In genomic region chr10:51800725-51801455, GRCh38 we compare ENCODE assay signal across 18 cellular contexts.
DNase-seq lines count a peak whose midpoint lies in the region; ATAC-seq, FAIRE-seq and TF ChIP-seq lines count a peak whose summit lies in the region.
"Had no signal": no experiment of that assay in that cellular context is flagged by ENCODE, and none has a peak within 500 bp of the region (broad histone marks: within the 10 kb centered on the region; RNA-seq: fewer than 3 reads in every experiment).

No MANE protein-coding gene starts in this region.

- no peak overlapping the region for H2AFZ ChIP-seq in HepG2 (ENCODE audit: low read length)
- H2AFZ ChIP-seq: GM23338 had no signal

- no peak for FAIRE-seq in HepG2 (lab: Jason Lieb, UNC)
- FAIRE-seq: G401.6, GM12892 had no signal

- WGBS in HepG2 (ENCODE audit: low lambda C conversion rate): 1% methylated on average over 4 of the region's 4 CpGs

- H3K9ac ChIP-seq in HepG2 (ENCODE audit: insufficient read depth, low read depth, low read length): no peak overlapping the region

- H3K4me3 ChIP-seq in ascending aorta: no peak overlapping the region
- H3K4me3 ChIP-seq in foreskin fibroblast (ENCODE audit: low read depth in 1 of 2, low read length in 2 of 2): no peak overlapping the region
- no peak overlapping the region for H3K4me3 ChIP-seq in HepG2 (replicated peaks in 1 of 3; ENCODE audit: insufficient read depth in 1 of 3, low read depth in 2 of 3, low read length in 3 of 3)
- H3K4me3 ChIP-seq: GM23338 had no signal

- no TSS peak for BruUV-seq in HepG2 (replicated peaks; lab: Mats Ljungman, UMichigan)

- POLR2A ChIA-PET in HepG2 (lab: Yijun Ruan, JAX): no interaction called here

- H3K9me3 ChIP-seq in ascending aorta: peaks cover 0 to 8% of the 10 kb centered on the region in 2 donors
- no peaks in the 10 kb centered on the region for H3K9me3 ChIP-seq in HepG2 (ENCODE audit: low read length)

- no peaks in the 10 kb centered on the region for H4K20me1 ChIP-seq in HepG2 (ENCODE audit: insufficient read depth, low read length)

- peak overlapping the region; percentile 52 to 54 for H3K27ac ChIP-seq in ascending aorta
- no peak overlapping the region for H3K27ac ChIP-seq in HepG2 (ENCODE audit: extremely low read length, insufficient read depth, low read length)

- no peaks in the 10 kb centered on the region for H3K79me2 ChIP-seq in HepG2 (ENCODE audit: insufficient read depth, low read length)

- TF ChIP-seq POLR2A in HepG2 (IDR thresholded peaks at IDR 0.05; ENCODE audit: insufficient read depth in 1 of 2, low read depth in 2 of 2, low read length in 2 of 2): no peak

- intact Hi-C loops in ascending aorta (cut with DNase I): no loop called here
- intact Hi-C loops in HepG2 (cut with micrococcal nuclease; ENCODE audit: unreplicated experiment): no loop called here

- H3K27me3 ChIP-seq in ascending aorta: no peaks in the 10 kb centered on the region
- H3K27me3 ChIP-seq in HepG2 (ENCODE audit: control insufficient read depth in 1 of 2, insufficient read depth in 2 of 2, low read length in 2 of 2): no peaks in the 10 kb centered on the region; a peak in 1 of 5 replicates

- H3K4me1 ChIP-seq in ascending aorta (peaks cover 0 to 12% of the 10 kb centered on the region in 2 donors), HepG2 (ENCODE audit: insufficient read depth, low read length) (no peaks in the 10 kb centered on the region)

- H3K36me3 ChIP-seq in ascending aorta (no peaks in the 10 kb centered on the region), HepG2 (replicated peaks in 1 of 2; ENCODE audit: control insufficient read depth in 1 of 2, insufficient read depth in 2 of 2, low read length in 2 of 2) (no peaks in the 10 kb centered on the region)

- no peak for TF ChIP-seq EP300 in HepG2 (IDR thresholded peaks at IDR 0.05; ENCODE audit: low read depth in 2 of 2, low read length in 2 of 2)
- TF ChIP-seq EP300 in HepG2 (CRISPR knock-in tag; IDR thresholded peaks at IDR 0.05; ENCODE audit: borderline replicate concordance): no peak

- no peak overlapping the region for H3K4me2 ChIP-seq in HepG2 (ENCODE audit: low read depth, low read length)
- H3K4me2 ChIP-seq: GM23338 had no signal

- CTCF ChIA-PET in HepG2 (lab: Yijun Ruan, JAX; ENCODE audit: low intra/inter-chr PET ratio, low total read pairs): no interaction called here

- no peak for TF ChIP-seq RAD21 in HepG2 (CRISPR knock-in tag; IDR thresholded peaks at IDR 0.05)

- TF ChIP-seq CTCF in ascending aorta (IDR thresholded peaks at IDR 0.05) (no peak), foreskin fibroblast (IDR thresholded peaks at IDR 0.05; ENCODE audit: low read depth, low read length) (no peak), HepG2 (CRISPR knock-in tag; IDR thresholded peaks at IDR 0.05) (no peak)

- ATAC-seq in GM18502 (IDR thresholded peaks at IDR 0.05; ENCODE audit: poor library complexity, unreplicated experiment): no peak
- ATAC-seq in HepG2: no peak
- ATAC-seq in GM19035 (IDR thresholded peaks at IDR 0.05; ENCODE audit: unreplicated experiment): no peak
- ATAC-seq: GM23338 had no signal

- DNase-seq in GM04504 (ENCODE audit: low read depth) (peak; percentile 44), ascending aorta (ENCODE audit: low spot score in 2 of 2) (peak in 1 of 2 donors; percentile 69), foreskin fibroblast (peak; percentile 25 to 75), superior temporal gyrus (ENCODE audit: extremely low spot score) (peak; percentile 51), HepG2 (ENCODE audit: low spot score) (no peak), NCI-H2171 treated with DMSO at 0.1 percent for 48 hours (lab: John Stamatoyannopoulos, UW) (no peak)
- DNase-seq: ACHN; C1 segment of cervical spinal cord; Calu3; CD4-positive, alpha-beta T cell; DMS79; EL; H7 had no signal

- in situ Hi-C loops in HepG2 (cut with HindIII; ENCODE audit: extremely low pct_ligation_motif_present, low pct_unique_long_range_greater_than_20kb): no loop called here

TF ChIP-seq in HepG2, 621 proteins besides CTCF, POLR2A, EP300 and RAD21:
- TF ChIP-seq NCOA1 (CRISPR knock-in tag; IDR thresholded peaks at IDR 0.05): no peak
- TF ChIP-seq HOXA7 (CRISPR knock-in tag; IDR thresholded peaks at IDR 0.05): no peak
- TF ChIP-seq ARID3A (IDR thresholded peaks at IDR 0.05; ENCODE audit: low read depth, low read length): no peak
- TF ChIP-seq REPIN1 (CRISPR knock-in tag; IDR thresholded peaks at IDR 0.05; ENCODE audit: borderline replicate concordance, low read depth): no peak
- TF ChIP-seq RBM22 (optimal IDR thresholded peaks at IDR 0.05; ENCODE audit: low read length): no peak
- TF ChIP-seq DDIT3 (CRISPR knock-in tag; IDR thresholded peaks at IDR 0.05): no peak

Comparison
In these comparisons a context has a peak if more than half of its experiments do, and no peak if none do; other contexts are left out.
1. DNase-seq: peak in GM04504 (single experiment), foreskin fibroblast (2 of 2) and superior temporal gyrus (single experiment); none in HepG2 (single experiment) and NCI-H2171 treated with DMSO at 0.1 percent for 48 hours (single experiment).